ENCODE assay signal across 20 cellular contexts in the genomic region with DNA sequence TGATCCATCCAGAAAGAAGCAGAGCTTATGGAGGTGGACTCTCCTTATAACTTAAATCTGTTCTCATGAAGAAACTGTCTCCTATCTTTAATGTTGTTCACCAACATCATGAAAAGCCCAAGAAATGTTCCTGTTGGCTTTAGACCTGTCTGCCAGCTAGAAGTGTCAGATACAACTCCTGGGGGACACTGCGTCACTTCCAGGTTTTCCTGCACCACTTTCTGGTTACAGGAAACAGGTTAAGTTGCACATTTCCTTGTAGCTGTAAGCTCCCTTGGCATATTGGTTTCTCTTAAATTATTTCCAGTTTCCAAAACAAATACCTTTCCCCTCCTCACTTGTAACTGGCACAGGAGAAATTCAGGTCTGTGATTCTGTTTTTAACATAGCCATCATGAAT. TPM values are rescaled to one million over a fixed set of nuclear protein-coding genes. Genes with fewer than 3 reads are reported as not detected.
A peak's percentile ranks its signal among the peaks of the same experiment; 100 is the strongest.
DNase-seq lines count a peak whose midpoint lies in the region; ATAC-seq and TF ChIP-seq lines count a peak whose summit lies in the region.
"Had no signal": no experiment of that assay in that cellular context is flagged by ENCODE, and none has a peak within 500 bp of the region (broad histone marks: within the 10 kb centered on the region; RNA-seq: fewer than 3 reads in every experiment).

No MANE protein-coding gene starts in this region.

- in situ Hi-C loops in mammary epithelial cell (cut with MboI; ENCODE audit: low sequenced_read_pairs in 2 of 2), result loop anchor here in 1 of 2 donors (25.0 kb wide), 1 partner anchor 503 kb away; no protein-coding TSS in a partner anchor

- H3K9me3 Mint-ChIP-seq in nephron progenitor cell (no peaks in the 10 kb centered on the region), mesothelial cell of epicardium (no peaks in the 10 kb centered on the region)

- TF ChIP-seq POLR2A in breast epithelium (IDR thresholded peaks at IDR 0.05) (no peak), suprapubic skin (IDR thresholded peaks at IDR 0.05) (no peak)

- TF ChIP-seq CTCF in breast epithelium (IDR thresholded peaks at IDR 0.05) (no peak), mammary epithelial cell (conservative IDR thresholded peaks at IDR 0.05 in 1 of 2, IDR thresholded peaks at IDR 0.05 in 1 of 2; ENCODE audit: extremely low read depth in 1 of 2, insufficient read depth in 1 of 2, low read depth in 1 of 2, low read length in 2 of 2) (no peak), nephron progenitor cell (IDR thresholded peaks at IDR 0.05) (no peak), suprapubic skin (IDR thresholded peaks at IDR 0.05) (no peak), mesothelial cell of epicardium (IDR thresholded peaks at IDR 0.05; ENCODE audit: unreplicated experiment) (no peak)

- no peak overlapping the region for H3K27ac Mint-ChIP-seq in nephron progenitor cell
- H3K27ac Mint-ChIP-seq in mesothelial cell of epicardium, result no peak overlapping the region

- no peaks in the 10 kb centered on the region for H4K20me1 ChIP-seq in mammary epithelial cell (ENCODE audit: insufficient read depth, low read length)

- H3K4me3 ChIP-seq in breast epithelium (no peak overlapping the region), mammary epithelial cell (replicated peaks in 1 of 3; ENCODE audit: insufficient read depth in 1 of 3, low read depth in 2 of 3, low read length in 3 of 3) (no peak overlapping the region), suprapubic skin (no peak overlapping the region)
- H3K4me3 ChIP-seq: GM12878 had no signal

- no peak for TF ChIP-seq EP300 in suprapubic skin (IDR thresholded peaks at IDR 0.05)

- H3K27me3 Mint-ChIP-seq in nephron progenitor cell (ENCODE audit: low read depth, poor library complexity) (peaks cover 9% of the 10 kb centered on the region), mesothelial cell of epicardium (ENCODE audit: low read depth) (no peaks in the 10 kb centered on the region)

- H3K4me1 Mint-ChIP-seq in nephron progenitor cell (peaks cover 80% of the 10 kb centered on the region), mesothelial cell of epicardium (peaks cover 38% of the 10 kb centered on the region)

- dilution Hi-C loops in mammary epithelial cell (cut with HindIII; ENCODE audit: low sequenced_read_pairs), result no loop called here

- 100% methylated on average over 1 of the region's 1 CpG for WGBS in mammary epithelial cell (ENCODE audit: low coverage, missing lambda C conversion rate)
- 52% methylated on average over 1 of the region's 1 CpG for WGBS in suprapubic skin

- H3K9ac ChIP-seq in mammary epithelial cell (ENCODE audit: insufficient read depth, low read length), result no peak overlapping the region

- CTCF ChIA-PET in mammary epithelial cell (lab: Charles Lee; ENCODE audit: low non-redundant PET), result no interaction called here

- H3K4me3 Mint-ChIP-seq in nephron progenitor cell (peak overlapping the region; percentile 95), mesothelial cell of epicardium (no peak overlapping the region)

- intact Hi-C loops in breast epithelium (cut with DNase I; ENCODE audit: low total_unique reads) (no loop called here), mammary epithelial cell (cut with micrococcal nuclease) (no loop called here)

- H3K4me2 ChIP-seq in mammary epithelial cell (ENCODE audit: insufficient read depth, low read depth, low read length), result no peak overlapping the region

- ATAC-seq in HG03378 (IDR thresholded peaks at IDR 0.05; ENCODE audit: unreplicated experiment), result no peak
- ATAC-seq in HG03439 (IDR thresholded peaks at IDR 0.05; ENCODE audit: unreplicated experiment), result no peak
- ATAC-seq: GM12878, HepG2 had no signal

- H3K36me3 ChIP-seq in breast epithelium, result no peaks in the 10 kb centered on the region
- no peaks in the 10 kb centered on the region for H3K36me3 ChIP-seq in mammary epithelial cell (ENCODE audit: insufficient read depth, low read length)
- H3K36me3 ChIP-seq in suprapubic skin, result no peaks in the 10 kb centered on the region

- peaks cover 0 to 13% of the 10 kb centered on the region in 2 donors for H3K4me1 ChIP-seq in breast epithelium
- H3K4me1 ChIP-seq in mammary epithelial cell (ENCODE audit: insufficient read depth, low read length), result peaks cover 20% of the 10 kb centered on the region
- peaks cover 74% of the 10 kb centered on the region for H3K4me1 ChIP-seq in suprapubic skin

- no TSS peak for BruUV-seq in mammary epithelial cell (replicated peaks; lab: Mats Ljungman, UMichigan)

- no peak overlapping the region for H2AFZ ChIP-seq in mammary epithelial cell (ENCODE audit: low read depth, low read length)

- DNase-seq in breast epithelium (ENCODE audit: low spot score in 2 of 2), result no peak
- DNase-seq in mammary epithelial cell, result no peak
- DNase-seq in dermis blood vessel endothelial cell, result peak; percentile 96
- DNase-seq in nephron progenitor cell, result no peak
- no peak for DNase-seq in suprapubic skin (ENCODE audit: low spot score in 2 of 2)
- DNase-seq in mesothelial cell of epicardium (ENCODE audit: low spot score in 2 of 2, unreplicated experiment in 2 of 2), result no peak
- DNase-seq: 8988T; activated CD4-positive, alpha-beta T cell treated with anti-CD3 and anti-CD28 coated beads, Interleukin-2, amount 50 U/mL, for 48 hours; activated naive CD4-positive, alpha-beta T cell treated with anti-CD3 and anti-CD28 coated beads, Interleukin-2, amount 50 U/mL, for 16 hours; C1 segment of cervical spinal cord; NCI-H2171 treated with DMSO at 0.1 percent for 48 hours; NCI-H69; stimulated activated CD4-positive, alpha-beta T cell treated with anti-CD3 and anti-CD28 coated beads, Interleukin-1b, Interleukin-23, amount 100 ng/mL, for 48 hours; stimulated activated naive CD4-positive, alpha-beta T cell; T-helper 2 cell; trophoblast cell had no signal

- H3K27ac ChIP-seq in breast epithelium, result peak overlapping the region; percentile 66 to 89
- no peak overlapping the region for H3K27ac ChIP-seq in mammary epithelial cell (ENCODE audit: insufficient read depth, low read depth, low read length)
- H3K27ac ChIP-seq in suprapubic skin, result peak overlapping the region; percentile 46

- H3K36me3 Mint-ChIP-seq in nephron progenitor cell (ENCODE audit: low read depth) (peaks cover 7% of the 10 kb centered on the region), mesothelial cell of epicardium (no peaks in the 10 kb centered on the region)

- H3K9me3 ChIP-seq in breast epithelium (no peaks in the 10 kb centered on the region), mammary epithelial cell (replicated peaks; ENCODE audit: insufficient read depth, low read length) (no peaks in the 10 kb centered on the region), suprapubic skin (no peaks in the 10 kb centered on the region)

- H3K27me3 ChIP-seq in breast epithelium (no peaks in the 10 kb centered on the region), mammary epithelial cell (ENCODE audit: insufficient read depth, low read length) (no peaks in the 10 kb centered on the region), suprapubic skin (no peaks in the 10 kb centered on the region)

- H3K79me2 ChIP-seq in mammary epithelial cell (ENCODE audit: insufficient read depth, low read length), result peaks cover 40% of the 10 kb centered on the region

RNA-seq across cellular contexts. Expression of a gene that starts 2.9 kb away (rescaled TPM):
- 10 to 100 TPM; 23.3 to 32.2 (median 25.0) TPM for total RNA-seq in breast epithelium
- 1 to 10 TPM; 9.0 to 9.3 TPM for total RNA-seq in mammary epithelial cell
- 4.4 TPM for polyA plus RNA-seq in mammary epithelial cell
- polyA minus RNA-seq in mammary epithelial cell, result 15.0 TPM
- total RNA-seq in dermis blood vessel endothelial cell, result 38.5 and 44.4 TPM in 2 replicates
- total RNA-seq in suprapubic skin, result 10 to 100 TPM; 17.5 to 53.4 (median 27.6) TPM
- total RNA-seq in mesothelial cell of epicardium, result 22.2 to 23.0 TPM (median 22.4 TPM) in 3 replicates
